In genomic region chr15:84970832-84971231, GRCh38 we compare ENCODE assay signal across 21 cellular contexts.
"Had no signal": no experiment of that assay in that cellular context is flagged by ENCODE, and none has a peak within 500 bp of the region (broad histone marks: within the 10 kb centered on the region; RNA-seq: fewer than 3 reads in every experiment).

No MANE protein-coding gene starts in this region.

- H3K4me3 ChIP-seq: dorsolateral prefrontal cortex, left ventricle myocardium inferior, lung, mucosa of descending colon, neural progenitor cell, prostate gland, right atrium auricular region, thoracic aorta, tibial nerve, upper lobe of left lung had no signal

- H3K4me1 Mint-ChIP-seq: memory B cell; mesothelial cell of epicardium; naive B cell; stimulated activated naive B cell treated with anti-CD40 and anti-IgM and Interleukin-4, amounts not matched to agents 10 μg/mL and 1 μg/mL and 100 μg/mL, for 72 hours had no signal

- H3K27ac Mint-ChIP-seq: memory B cell; mesothelial cell of epicardium; natural killer cell treated with Interleukin-12 subunit alpha and Interleukin-12 subunit beta and Interleukin-15 and Interleukin-18, amount 100 ng/mL, for 72 hours; neural progenitor cell; stimulated activated naive B cell treated with anti-CD40 and anti-IgM and Interleukin-4, amounts not matched to agents 10 μg/mL and 1 μg/mL and 100 μg/mL, for 72 hours; stimulated activated naive CD8-positive, alpha-beta T cell treated with anti-CD3 and anti-CD28 coated beads, Interleukin-15, Interleukin-2, amounts not matched to agents 100 ng/mL and 50 ng/mL, for 24 hours had no signal

- H3K27ac ChIP-seq: left ventricle myocardium inferior, neural progenitor cell, prostate gland, right atrium auricular region, thoracic aorta, tibial nerve, upper lobe of left lung had no signal

- ATAC-seq: mucosa of descending colon; natural killer cell treated with Interleukin-12 subunit alpha and Interleukin-12 subunit beta and Interleukin-15 and Interleukin-18, amount 100 ng/mL, for 72 hours; stimulated activated naive B cell treated with anti-CD40 and anti-IgM and Interleukin-4, amounts not matched to agents 10 μg/mL and 1 μg/mL and 100 μg/mL, for 72 hours had no signal

- DNase-seq: dorsolateral prefrontal cortex; effector CD4-positive, alpha-beta T cell; left cardiac atrium; left ventricle myocardium inferior; mucosa of descending colon; naive B cell; small intestine; stimulated activated CD4-positive, alpha-beta T cell treated with anti-CD3 and anti-CD28 coated beads, Interleukin-15, amount 100 ng/mL, for 24 hours; stimulated activated CD4-positive, alpha-beta T cell treated with anti-CD3 and anti-CD28 coated beads, Interleukin-2, amount 100 ng/mL, for 48 hours; stimulated activated naive B cell treated with anti-CD40 and anti-IgM and Interleukin-4, amounts not matched to agents 10 μg/mL and 1 μg/mL and 100 μg/mL, for 72 hours; upper lobe of left lung had no signal

- H3K36me3 ChIP-seq: left ventricle myocardium inferior, neural progenitor cell, prostate gland, right atrium auricular region, thoracic aorta, tibial nerve, upper lobe of left lung had no signal

- H3K9me3 Mint-ChIP-seq: natural killer cell treated with Interleukin-12 subunit alpha and Interleukin-12 subunit beta and Interleukin-15 and Interleukin-18, amount 100 ng/mL, for 72 hours; stimulated activated naive CD8-positive, alpha-beta T cell treated with anti-CD3 and anti-CD28 coated beads, Interleukin-15, Interleukin-2, amounts not matched to agents 100 ng/mL and 50 ng/mL, for 24 hours had no signal

- H3K4me1 ChIP-seq: neural progenitor cell, prostate gland, upper lobe of left lung had no signal

- H3K36me3 Mint-ChIP-seq: memory B cell; mesothelial cell of epicardium; naive B cell; natural killer cell treated with Interleukin-12 subunit alpha and Interleukin-12 subunit beta and Interleukin-15 and Interleukin-18, amount 100 ng/mL, for 72 hours; neural progenitor cell had no signal

- H3K4me3 Mint-ChIP-seq: memory B cell; mesothelial cell of epicardium; naive B cell; natural killer cell treated with Interleukin-12 subunit alpha and Interleukin-12 subunit beta and Interleukin-15 and Interleukin-18, amount 100 ng/mL, for 72 hours; neural progenitor cell; stimulated activated naive B cell treated with anti-CD40 and anti-IgM and Interleukin-4, amounts not matched to agents 10 μg/mL and 1 μg/mL and 100 μg/mL, for 72 hours; stimulated activated naive CD8-positive, alpha-beta T cell treated with anti-CD3 and anti-CD28 coated beads, Interleukin-15, Interleukin-2, amounts not matched to agents 100 ng/mL and 50 ng/mL, for 24 hours had no signal

- H3K9me3 ChIP-seq: left ventricle myocardium inferior, mucosa of descending colon, prostate gland, right atrium auricular region, thoracic aorta, tibial nerve, upper lobe of left lung had no signal
